ENCODE assay signal across 21 cellular contexts in the genomic region with DNA sequence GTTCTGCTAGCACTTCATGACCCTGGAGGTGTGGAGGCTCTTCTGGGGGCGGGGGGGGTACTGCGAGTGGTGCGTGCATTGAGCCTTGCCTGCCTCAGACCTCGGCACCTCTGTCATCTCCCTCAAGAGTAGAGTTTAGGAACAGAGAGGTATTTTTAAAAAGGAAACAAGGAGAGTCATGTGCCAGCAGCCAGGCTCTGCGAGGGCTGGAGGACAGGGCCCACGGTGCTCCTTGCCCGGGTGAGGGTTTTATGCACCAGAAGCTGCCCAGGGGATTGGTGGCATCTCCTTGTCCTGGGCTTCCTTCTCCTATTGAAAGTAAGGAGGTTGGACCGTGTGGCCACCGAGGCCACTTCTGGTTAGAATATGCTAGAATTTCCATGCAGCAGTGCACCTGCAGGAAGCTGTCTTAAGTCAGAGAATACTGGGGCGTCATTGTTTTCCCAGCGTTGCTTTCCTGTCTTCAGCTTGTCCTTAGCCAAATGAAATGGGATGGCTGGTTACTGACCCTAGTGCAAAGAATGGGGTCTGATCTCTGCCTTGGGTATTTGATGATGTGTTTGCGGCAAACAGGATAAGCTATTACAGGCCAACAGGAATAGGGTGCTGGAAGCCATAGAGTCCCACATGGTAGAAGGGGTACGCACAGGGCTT. TPM values are rescaled to one million over a fixed set of nuclear protein-coding genes. Genes with fewer than 3 reads are reported as not detected.
DNase-seq lines count a peak whose midpoint lies in the region; ATAC-seq, FAIRE-seq and TF ChIP-seq lines count a peak whose summit lies in the region.
"Had no signal": no experiment of that assay in that cellular context is flagged by ENCODE, and none has a peak within 500 bp of the region (broad histone marks: within the 10 kb centered on the region; RNA-seq: fewer than 3 reads in every experiment).

No MANE protein-coding gene starts in this region.

- H3K27ac Mint-ChIP-seq in neural crest cell (ENCODE audit: unreplicated experiment), result no peak overlapping the region

- no peak for TF ChIP-seq EP300 in H1 (IDR thresholded peaks at IDR 0.05; ENCODE audit: borderline replicate concordance in 1 of 2, low read depth in 2 of 2, low read length in 2 of 2)

- POLR2A ChIA-PET in IMR-90 (lab: Charles Lee; ENCODE audit: unreplicated experiment) (no interaction called here), H1 (lab: Charles Lee; ENCODE audit: partially characterized antibody) (interaction anchor here (0.5 to 4.2 kb wide), 9 partner anchors 8 to 54 kb away, joined by 3 to 18 read pairs (median 4); partner anchors contain the start of gene CBX8)

- dilution Hi-C loops in IMR-90 (cut with HindIII; ENCODE audit: low sequenced_read_pairs, unreplicated experiment), result no loop called here

- peak overlapping the region in 6 of 11 experiments; percentile 1 to 86 (median 26); a peak in 7 of 22 replicates for H3K9ac ChIP-seq in BLaER1 treated with 17β-estradiol and CSF1 and Interleukin-3, amounts not matched to agents 10 nM and 100 nM
- no peak overlapping the region for H3K9ac ChIP-seq in IMR-90 (ENCODE audit: low read depth, low read length)
- no peak overlapping the region for H3K9ac ChIP-seq in H1 (replicated peaks in 1 of 4; ENCODE audit: extremely low read depth in 1 of 4, low read depth in 3 of 4, low read length in 3 of 4)

- peaks cover 38 to 52% (median 50%) of the 10 kb centered on the region in 10 experiments for H3K4me1 ChIP-seq in BLaER1 treated with 17β-estradiol and CSF1 and Interleukin-3, amounts not matched to agents 10 nM and 100 nM
- H3K4me1 ChIP-seq in IMR-90 (ENCODE audit: control insufficient read depth, insufficient read depth, low read length), result peaks cover 3% of the 10 kb centered on the region; the same call in 1 of the 2 replicates
- peaks cover 4 to 26% (median 16%) of the 10 kb centered on the region in 4 experiments for H3K4me1 ChIP-seq in H1 (replicated peaks in 1 of 4; ENCODE audit: control insufficient read depth in 3 of 4, insufficient read depth in 4 of 4, low read length in 3 of 4)

- H2BK20ac ChIP-seq in IMR-90 (ENCODE audit: low read depth, low read length) (no peak overlapping the region), H1 (ENCODE audit: low read length) (no peak overlapping the region)

- no peak overlapping the region for H3K18ac ChIP-seq in IMR-90 (ENCODE audit: low read depth, low read length)
- no peak overlapping the region for H3K18ac ChIP-seq in H1 (ENCODE audit: extremely low read depth, low read length)

- no TSS peak for BruUV-seq in IMR-90 (replicated peaks; lab: Mats Ljungman, UMichigan)

- peaks cover 47% of the 10 kb centered on the region for H3K4me1 Mint-ChIP-seq in neural crest cell

- H4K20me1 ChIP-seq in BLaER1 treated with 17β-estradiol and CSF1 and Interleukin-3, amounts not matched to agents 10 nM and 100 nM, result peaks cover 0 to 78% (median 72%) of the 10 kb centered on the region in 11 experiments; a peak in 18 of 22 replicates
- H4K20me1 ChIP-seq in IMR-90 (ENCODE audit: insufficient read depth, low read length) (peaks cover 8% of the 10 kb centered on the region; the same call in 1 of the 2 replicates), H1 (replicated peaks in 1 of 2; ENCODE audit: control insufficient read depth in 1 of 2, insufficient read depth in 2 of 2, low read length in 2 of 2) (peaks cover 27 to 48% of the 10 kb centered on the region in 2 experiments)

- ATAC-seq in IMR-90 (ENCODE audit: low read depth) (no peak), GM21423 (IDR thresholded peaks at IDR 0.05; ENCODE audit: unreplicated experiment) (no peak), GM19351 (IDR thresholded peaks at IDR 0.05; ENCODE audit: unreplicated experiment) (no peak)

- H3K9me3 ChIP-seq in BLaER1 treated with 17β-estradiol and CSF1 and Interleukin-3, amounts not matched to agents 10 nM and 100 nM (replicated peaks in 1 of 11), result no peaks in the 10 kb centered on the region
- H3K9me3 ChIP-seq in IMR-90 (ENCODE audit: control insufficient read depth, insufficient read depth, low read length) (0 out of 2 replicates have a peak, but pooled peaks cover 3% of the 10 kb centered on the region), H1 (ENCODE audit: insufficient read depth in 2 of 2, low read depth in 1 of 2, low read length in 1 of 2) (no peaks in the 10 kb centered on the region)
- H3K9me3 ChIP-seq: BE2C had no signal

- H2AFZ ChIP-seq in IMR-90 (replicated peaks; ENCODE audit: low read length, poor library complexity), result no peak overlapping the region
- H2AFZ ChIP-seq in H1 (ENCODE audit: low read length), result no peak overlapping the region

- H2BK15ac ChIP-seq in IMR-90 (ENCODE audit: low read depth, low read length) (no peak overlapping the region), H1 (ENCODE audit: low read length) (no peak overlapping the region)

- H3K36me3 ChIP-seq in BLaER1 treated with 17β-estradiol and CSF1 and Interleukin-3, amounts not matched to agents 10 nM and 100 nM, result peaks cover 16 to 67% (median 54%) of the 10 kb centered on the region in 11 experiments; a peak in 21 of 22 replicates
- H3K36me3 ChIP-seq in IMR-90 (ENCODE audit: control insufficient read depth, insufficient read depth, low read length) (peaks cover 4% of the 10 kb centered on the region), H1 (ENCODE audit: control insufficient read depth in 2 of 4, insufficient read depth in 4 of 4, low read length in 3 of 4) (peaks cover 25 to 65% (median 47%) of the 10 kb centered on the region in 4 experiments; a peak in 7 of 8 replicates)

- no peak for FAIRE-seq in H1 (lab: Jason Lieb, UNC)
- FAIRE-seq: GM12892, RCC 7860 had no signal

- in situ Hi-C loops in IMR-90 (cut with MboI; ENCODE audit: low sequenced_read_pairs), result loop anchor here (10.0 kb wide), 1 partner anchor 134 kb away; no protein-coding TSS in a partner anchor

- peaks cover 10% of the 10 kb centered on the region for H3K23me2 ChIP-seq in H1 (ENCODE audit: low read depth, low read length)

- H3K4me3 Mint-ChIP-seq in neural crest cell, result peak overlapping the region; percentile 94

- H2AK5ac ChIP-seq in IMR-90 (ENCODE audit: low read depth, low read length) (no peak overlapping the region), H1 (ENCODE audit: low read depth, low read length) (no peak overlapping the region)

- H3K4ac ChIP-seq in IMR-90 (ENCODE audit: low read depth, low read length) (no peak overlapping the region), H1 (replicated peaks; ENCODE audit: insufficient read length, low read depth, low read length) (no peak overlapping the region)

- H2BK5ac ChIP-seq in IMR-90 (ENCODE audit: low read depth, low read length, poor library complexity, severe bottlenecking) (no peak overlapping the region), H1 (ENCODE audit: low read depth, low read length) (no peak overlapping the region)

- no peak overlapping the region for H4K8ac ChIP-seq in IMR-90 (ENCODE audit: low read depth in 2 of 2, low read length in 2 of 2)
- no peak overlapping the region for H4K8ac ChIP-seq in H1 (ENCODE audit: extremely low read depth, insufficient read depth, low read length)

- H4K91ac ChIP-seq in IMR-90 (ENCODE audit: insufficient read depth, low read depth, low read length) (no peak overlapping the region), H1 (replicated peaks; ENCODE audit: insufficient read length, low read length) (no peak overlapping the region)

- no peak overlapping the region for H3K14ac ChIP-seq in IMR-90 (replicated peaks; ENCODE audit: low read depth, low read length)
- no peak overlapping the region for H3K14ac ChIP-seq in H1 (ENCODE audit: insufficient read length)

- no peak for TF ChIP-seq POLR2A in IMR-90 (IDR thresholded peaks at IDR 0.05; ENCODE audit: low read depth, low read length)
- TF ChIP-seq POLR2A in H1 (IDR thresholded peaks at IDR 0.05; ENCODE audit: control extremely low read depth in 1 of 2, low read depth in 2 of 2, low read length in 2 of 2), result peak in 1 of 2 experiments; percentile 41; a peak in 2 of 3 replicates

- H2BK12ac ChIP-seq in H1 (ENCODE audit: low read depth, low read length), result no peak overlapping the region

- WGBS in IMR-90 (ENCODE audit: extremely low coverage in 2 of 2, insufficient read length in 1 of 2), 2 experiments, result 100% methylated on average over 3 of the region's 13 CpGs; no CpG with 5 or more reads in 1 of the 2 experiments
- WGBS in H1 (ENCODE audit: extremely low coverage in 1 of 2, insufficient coverage in 1 of 2, insufficient read length in 1 of 2, insufficient replicate concordance in 2 of 2, low coverage in 1 of 2, low lambda C conversion rate in 2 of 2, missing lambda C conversion rate in 1 of 2), 2 experiments, result 90% methylated on average over 13 of the region's 13 CpGs; no CpG with 5 or more reads in 1 of the 2 experiments

- H4K5ac ChIP-seq in IMR-90 (ENCODE audit: low read depth, low read length) (no peak overlapping the region), H1 (ENCODE audit: insufficient read length, low read depth, low read length) (no peak overlapping the region)

- H3K79me1 ChIP-seq in IMR-90 (ENCODE audit: low read depth in 1 of 2, low read length in 2 of 2) (no peaks in the 10 kb centered on the region; a peak in 1 of 4 replicates), H1 (ENCODE audit: low read depth, low read length) (peaks cover 34% of the 10 kb centered on the region)

- peaks cover 6% of the 10 kb centered on the region for H3K36me3 Mint-ChIP-seq in neural crest cell (ENCODE audit: low read depth)

- H3K9me1 ChIP-seq in IMR-90 (ENCODE audit: insufficient read depth, low read length), result no peaks in the 10 kb centered on the region

- TF ChIP-seq RAD21 in IMR-90 (IDR thresholded peaks at IDR 0.05; ENCODE audit: low read length) (no peak), H1 (IDR thresholded peaks at IDR 0.05 in 1 of 2, conservative IDR thresholded peaks at IDR 0.05 in 1 of 2; ENCODE audit: low read depth in 2 of 2, low read length in 2 of 2) (no peak)

- no peak for DNase-seq in IMR-90
- no peak for DNase-seq in H1 (ENCODE audit: low read depth in 1 of 2, low spot score in 2 of 2)
- DNase-seq in neural crest cell (ENCODE audit: low read depth, low spot score), result no peak
- DNase-seq in GDM1 (lab: John Stamatoyannopoulos, UW), result no peak
- DNase-seq in DMS53 treated with DMSO at 0.1 percent for 48 hours (lab: John Stamatoyannopoulos, UW; ENCODE audit: unreplicated experiment), result no peak
- DNase-seq: BE2C, COR-L47, DMS53, NCI-H1417 treated with DMSO at 0.1 percent for 48 hours, NCI-H2029, NCI-H510A treated with DMSO at 0.1 percent for 48 hours, SHP77 treated with DMSO at 0.1 percent for 48 hours had no signal

- H3K9me3 Mint-ChIP-seq in neural crest cell, result no peaks in the 10 kb centered on the region

- CTCF ChIA-PET in IMR-90 (lab: Yijun Ruan, JAX), result no interaction called here
- CTCF ChIA-PET in H1 (lab: Charles Lee; ENCODE audit: partially characterized antibody), result interaction anchor here (0.8 to 2.5 kb wide), 8 partner anchors 8 to 388 kb away, joined by 3 to 10 read pairs (median 3); no protein-coding TSS in a partner anchor

- no peak overlapping the region for H3K27ac ChIP-seq in BLaER1 treated with 17β-estradiol and CSF1 and Interleukin-3, amounts not matched to agents 10 nM and 100 nM
- H3K27ac ChIP-seq in IMR-90 (ENCODE audit: insufficient read depth, low read length), result no peak overlapping the region
- H3K27ac ChIP-seq in H1 (ENCODE audit: low read depth, low read length), result no peak overlapping the region

- peaks cover 0 to 29% of the 10 kb centered on the region in 2 experiments; a peak in 2 of 4 replicates for H3K79me2 ChIP-seq in H1 (ENCODE audit: control insufficient read depth in 1 of 2, insufficient read depth in 2 of 2, low read length in 2 of 2)

- peak overlapping the region; percentile 76 to 99 (median 97) for H3K4me2 ChIP-seq in BLaER1 treated with 17β-estradiol and CSF1 and Interleukin-3, amounts not matched to agents 10 nM and 100 nM
- H3K4me2 ChIP-seq in IMR-90 (ENCODE audit: low read depth, low read length) (no peak overlapping the region), H1 (ENCODE audit: insufficient read depth in 1 of 2, low read depth in 2 of 2, low read length in 2 of 2) (no peak overlapping the region)

- TF ChIP-seq CTCF in IMR-90 (conservative IDR thresholded peaks at IDR 0.05; ENCODE audit: low read depth, low read length) (no peak), H1 (IDR thresholded peaks at IDR 0.05; ENCODE audit: control extremely low read depth in 1 of 3, insufficient read depth in 1 of 3, low read depth in 1 of 3, low read length in 3 of 3) (no peak), neural crest cell (conservative IDR thresholded peaks at IDR 0.05) (no peak)

- peaks cover 5% of the 10 kb centered on the region for H3K27me3 Mint-ChIP-seq in neural crest cell (ENCODE audit: low read depth)

- intact Hi-C loops in IMR-90 (cut with micrococcal nuclease), result no loop called here

- H3K56ac ChIP-seq in IMR-90 (ENCODE audit: extremely low read depth, insufficient read depth, low read length), result no peak overlapping the region
- no peak overlapping the region for H3K56ac ChIP-seq in H1 (replicated peaks; ENCODE audit: insufficient read length, low read depth, low read length)

- peaks cover 5 to 24% (median 18%) of the 10 kb centered on the region in 11 experiments; a peak in 21 of 22 replicates for H3K27me3 ChIP-seq in BLaER1 treated with 17β-estradiol and CSF1 and Interleukin-3, amounts not matched to agents 10 nM and 100 nM
- H3K27me3 ChIP-seq in IMR-90 (ENCODE audit: control insufficient read depth, insufficient read depth, low read length) (peaks cover 14% of the 10 kb centered on the region), H1 (replicated peaks in 1 of 4; ENCODE audit: control insufficient read depth in 3 of 4, extremely low read depth in 1 of 4, insufficient read depth in 3 of 4, low read length in 3 of 4) (no peaks in the 10 kb centered on the region)
- H3K27me3 ChIP-seq: BE2C had no signal

- peak overlapping the region in 6 of 10 experiments; percentile 7 to 37 (median 22); a peak in 7 of 20 replicates for H3K4me3 ChIP-seq in BLaER1 treated with 17β-estradiol and CSF1 and Interleukin-3, amounts not matched to agents 10 nM and 100 nM
- H3K4me3 ChIP-seq in IMR-90 (ENCODE audit: insufficient read depth, low read depth, low read length) (no peak overlapping the region), H1 (ENCODE audit: extremely low read depth in 1 of 4, insufficient read depth in 2 of 4, low read depth in 3 of 4, low read length in 4 of 4) (no peak overlapping the region)

- H3K23ac ChIP-seq in IMR-90 (ENCODE audit: low read depth, low read length), result no peak overlapping the region
- no peak overlapping the region for H3K23ac ChIP-seq in H1 (ENCODE audit: insufficient read length)

- H2AK9ac ChIP-seq in IMR-90 (replicated peaks; ENCODE audit: low read depth, low read length, poor library complexity), result peak overlapping the region; percentile 37

- H2BK120ac ChIP-seq in IMR-90 (ENCODE audit: low read depth, low read length) (no peak overlapping the region), H1 (replicated peaks; ENCODE audit: low read depth, low read length) (no peak overlapping the region)

RNA-seq across cellular contexts. Expression of gene CBX2, which starts 3.2 kb away (rescaled TPM):
- total RNA-seq in IMR-90 (2012; rRNA removed) (2.0 and 2.2 TPM in 2 replicates), neural crest cell (95.4 and 101 TPM in 2 replicates)
- polyA plus RNA-seq in IMR-90 (2012; rRNA removed) (3.2 and 4.0 TPM in 2 replicates), H1 (2011; rRNA removed) (64.3 and 86.5 TPM in 2 replicates)
- polyA plus RNA-seq in IMR-90 (2012; cell fraction: cytosol; rRNA removed), result 2.9 and 4.0 TPM in 2 replicates
- 4.3 and 7.7 TPM in 2 replicates for polyA plus RNA-seq in IMR-90 (2012; cell fraction: nucleus; rRNA removed; ENCODE audit: low replicate concordance)
- total RNA-seq in H1 (2021; fragmentation: NEBNext Ultra II Directional; extraction: Animal tissue kit (Norgen Biotek cat#: 25700)), result 83.9 and 85.9 TPM in 2 replicates
- polyA plus RNA-seq in H1 (2011; cell fraction: cytosol; rRNA removed), result 76.8 TPM
- 109 TPM for polyA plus RNA-seq in H1 (2011; cell fraction: nucleus; rRNA removed)
- 48.6 to 73.4 TPM (median 65.8 TPM) in 4 replicates for polyA plus RNA-seq in H1 (2012, experiment 1 of 2)
- polyA plus RNA-seq in H1 (2012, experiment 2 of 2), result 53.8 TPM
- 40.5 TPM for polyA plus RNA-seq in H1 (2013, experiment 1 of 2)
- 39.5 TPM for polyA plus RNA-seq in H1 (2013, experiment 2 of 2)
- polyA minus RNA-seq in H1 (2011; rRNA and poly(A)+ RNA removed), result 45.5 and 56.4 TPM in 2 replicates
- 70.0 TPM for polyA minus RNA-seq in H1 (2011; cell fraction: cytosol; rRNA and poly(A)+ RNA removed)
- polyA minus RNA-seq in H1 (2011; cell fraction: nucleus; rRNA and poly(A)+ RNA removed), result 61.7 TPM

RNA-seq across cellular contexts. Expression of gene CBX8, which starts 15.7 kb away (rescaled TPM):
- total RNA-seq in IMR-90 (2012; rRNA removed), result 5.3 and 5.4 TPM in 2 replicates
- polyA plus RNA-seq in IMR-90 (2012; rRNA removed), result 2.4 and 3.2 TPM in 2 replicates
- 0.49 and 1.0 TPM in 2 replicates for polyA plus RNA-seq in IMR-90 (2012; cell fraction: cytosol; rRNA removed)
- polyA plus RNA-seq in IMR-90 (2012; cell fraction: nucleus; rRNA removed; ENCODE audit: low replicate concordance), result 1.4 and 2.6 TPM in 2 replicates
- 1.5 and 2.1 TPM in 2 replicates for total RNA-seq in H1 (2021; fragmentation: NEBNext Ultra II Directional; extraction: Animal tissue kit (Norgen Biotek cat#: 25700))
- 0.09 and 0.31 TPM in 2 replicates for polyA plus RNA-seq in H1 (2011; rRNA removed)
- 0.28 TPM for polyA plus RNA-seq in H1 (2011; cell fraction: cytosol; rRNA removed)
- 0.33 TPM for polyA plus RNA-seq in H1 (2011; cell fraction: nucleus; rRNA removed)
- 0.50 to 1.6 TPM (median 1.2 TPM) in 4 replicates for polyA plus RNA-seq in H1 (2012, experiment 1 of 2)
- 1.0 TPM for polyA plus RNA-seq in H1 (2012, experiment 2 of 2)
- polyA plus RNA-seq in H1 (2013, experiment 1 of 2), result 0.30 TPM
- 0.55 TPM for polyA plus RNA-seq in H1 (2013, experiment 2 of 2)
- 0.13 TPM in 1 of 2 replicates, not detected in the other for polyA minus RNA-seq in H1 (2011; rRNA and poly(A)+ RNA removed)
- 0.29 TPM for polyA minus RNA-seq in H1 (2011; cell fraction: cytosol; rRNA and poly(A)+ RNA removed)
- polyA minus RNA-seq in H1 (2011; cell fraction: nucleus; rRNA and poly(A)+ RNA removed), result 0.30 TPM
- total RNA-seq in neural crest cell, result 16.5 and 19.2 TPM in 2 replicates

RNA-seq across cellular contexts. Expression of gene ENPP7, which starts 50.4 kb away (rescaled TPM):
- total RNA-seq in IMR-90 (2012; rRNA removed) (not detected in 2 replicates), neural crest cell (not detected in 2 replicates)
- polyA plus RNA-seq in IMR-90 (2012; rRNA removed) (not detected in 2 replicates), H1 (2011; rRNA removed) (not detected in 2 replicates)
- not detected in 2 replicates for polyA plus RNA-seq in IMR-90 (2012; cell fraction: cytosol; rRNA removed)
- polyA plus RNA-seq in IMR-90 (2012; cell fraction: nucleus; rRNA removed; ENCODE audit: low replicate concordance), result not detected in 2 replicates
- not detected in 2 replicates for total RNA-seq in H1 (2021; fragmentation: NEBNext Ultra II Directional; extraction: Animal tissue kit (Norgen Biotek cat#: 25700))
- polyA plus RNA-seq in H1 (2011; cell fraction: cytosol; rRNA removed), result not detected
- not detected for polyA plus RNA-seq in H1 (2011; cell fraction: nucleus; rRNA removed)
- not detected in 4 replicates for polyA plus RNA-seq in H1 (2012, experiment 1 of 2)
- polyA plus RNA-seq in H1 (2012, experiment 2 of 2), result not detected
- not detected for polyA plus RNA-seq in H1 (2013, experiment 1 of 2)
- polyA plus RNA-seq in H1 (2013, experiment 2 of 2), result not detected
- not detected in 2 replicates for polyA minus RNA-seq in H1 (2011; rRNA and poly(A)+ RNA removed)
- polyA minus RNA-seq in H1 (2011; cell fraction: cytosol; rRNA and poly(A)+ RNA removed), result not detected
- not detected for polyA minus RNA-seq in H1 (2011; cell fraction: nucleus; rRNA and poly(A)+ RNA removed)
- total RNA-seq: G401, H4, LHCN-M2 had no signal
- polyA plus RNA-seq: AG04450 had no signal

RNA-seq across cellular contexts. Expression of gene CBX4, which starts 58.1 kb away (rescaled TPM):
- total RNA-seq in IMR-90 (2012; rRNA removed), result 3.2 and 5.3 TPM in 2 replicates
- 9.4 and 12.9 TPM in 2 replicates for polyA plus RNA-seq in IMR-90 (2012; rRNA removed)
- polyA plus RNA-seq in IMR-90 (2012; cell fraction: cytosol; rRNA removed), result 13.2 and 18.5 TPM in 2 replicates
- 21.8 and 29.2 TPM in 2 replicates for polyA plus RNA-seq in IMR-90 (2012; cell fraction: nucleus; rRNA removed; ENCODE audit: low replicate concordance)
- 3.2 and 4.0 TPM in 2 replicates for total RNA-seq in H1 (2021; fragmentation: NEBNext Ultra II Directional; extraction: Animal tissue kit (Norgen Biotek cat#: 25700))
- 1.8 and 3.6 TPM in 2 replicates for polyA plus RNA-seq in H1 (2011; rRNA removed)
- 3.5 TPM for polyA plus RNA-seq in H1 (2011; cell fraction: cytosol; rRNA removed)
- 5.3 TPM for polyA plus RNA-seq in H1 (2011; cell fraction: nucleus; rRNA removed)
- 0.79 to 2.9 TPM (median 2.4 TPM) in 4 replicates for polyA plus RNA-seq in H1 (2012, experiment 1 of 2)
- polyA plus RNA-seq in H1 (2012, experiment 2 of 2), result 1.8 TPM
- 2.0 TPM for polyA plus RNA-seq in H1 (2013, experiment 1 of 2)
- polyA plus RNA-seq in H1 (2013, experiment 2 of 2), result 1.9 TPM
- polyA minus RNA-seq in H1 (2011; rRNA and poly(A)+ RNA removed), result 1.9 and 3.6 TPM in 2 replicates
- polyA minus RNA-seq in H1 (2011; cell fraction: cytosol; rRNA and poly(A)+ RNA removed), result 13.8 TPM
- polyA minus RNA-seq in H1 (2011; cell fraction: nucleus; rRNA and poly(A)+ RNA removed), result 6.5 TPM
- 19.1 and 21.0 TPM in 2 replicates for total RNA-seq in neural crest cell

Comparison
In these comparisons a context has a peak if more than half of its experiments do, and no peak if none do; other contexts are left out.
1. H3K4me2 ChIP-seq: peak in BLaER1 treated with 17β-estradiol and CSF1 and Interleukin-3, amounts not matched to agents 10 nM and 100 nM (11 of 11); none in IMR-90 (single experiment) and H1 (0 of 2).
2. H3K4me3 ChIP-seq: peak in BLaER1 treated with 17β-estradiol and CSF1 and Interleukin-3, amounts not matched to agents 10 nM and 100 nM (6 of 10); none in IMR-90 (single experiment) and H1 (0 of 4).
3. H3K9ac ChIP-seq: peak in BLaER1 treated with 17β-estradiol and CSF1 and Interleukin-3, amounts not matched to agents 10 nM and 100 nM (6 of 11); none in IMR-90 (single experiment) and H1 (0 of 4).
4. RNA of gene CBX2, which starts 3.2 kb away (total RNA-seq): 95.4 to 101 TPM in neural crest cell and 83.9 to 85.9 TPM in H1; 2.0 to 2.2 TPM in IMR-90; every median in the first group is over 10 times any median in the second.